ENCODE assay signal across 8 cellular contexts in genomic region chr5:40410231-40410861, GRCh38.
A peak's percentile ranks its signal among the peaks of the same experiment; 100 is the strongest.
DNase-seq lines count a peak whose midpoint lies in the region; ATAC-seq, FAIRE-seq and TF ChIP-seq lines count a peak whose summit lies in the region.

No MANE protein-coding gene starts in this region.

- H3K27ac ChIP-seq in fibroblast of lung (ENCODE audit: insufficient read depth, low read length) (no peak overlapping the region), small intestine (ENCODE audit: low read depth in 1 of 2, low read length in 1 of 2) (peak overlapping the region in 1 of 2 donors; percentile 6)

- CTCF ChIA-PET in activated CD4-positive, alpha-beta memory T cell treated with anti-CD3 and anti-CD28 coated beads, Interleukin-2, amount 10 ng/mL, durations not matched to agents 7 days and 5 days (lab: Charles Lee), result interaction anchor here (0.9 to 4.0 kb wide), 5 partner anchors 27 to 461 kb away, joined by 3 to 22 read pairs (median 5); no protein-coding TSS in a partner anchor

- no peaks in the 10 kb centered on the region for H3K36me3 ChIP-seq in fibroblast of lung (ENCODE audit: control insufficient read depth, insufficient read depth, low read length)
- H3K36me3 ChIP-seq in small intestine (ENCODE audit: control insufficient read depth in 2 of 2, insufficient read depth in 2 of 2, low read length in 2 of 2), result no peaks in the 10 kb centered on the region

- H3K79me2 ChIP-seq in fibroblast of lung (ENCODE audit: control insufficient read depth, insufficient read depth, low read length), result no peaks in the 10 kb centered on the region

- no peaks in the 10 kb centered on the region for H3K27me3 Mint-ChIP-seq in activated CD4-positive, alpha-beta memory T cell treated with anti-CD3 and anti-CD28 coated beads, Interleukin-2, amount 10 ng/mL, durations not matched to agents 7 days and 5 days

- no peaks in the 10 kb centered on the region for H4K20me1 ChIP-seq in fibroblast of lung (ENCODE audit: control insufficient read depth, extremely low read depth, insufficient read depth, low read length)

- H3K27ac Mint-ChIP-seq in activated CD4-positive, alpha-beta memory T cell treated with anti-CD3 and anti-CD28 coated beads, Interleukin-2, amount 10 ng/mL, durations not matched to agents 7 days and 5 days, result peak overlapping the region; percentile 90

- peak; percentile 63 for DNase-seq in activated gamma-delta T cell treated with Interleukin-2 at 50 U/mL for 16 hours
- DNase-seq in activated gamma-delta T cell (lab: John Stamatoyannopoulos, UW), result no peak
- DNase-seq in activated CD4-positive, alpha-beta memory T cell treated with anti-CD3 and anti-CD28 coated beads, Interleukin-2, amount 10 ng/mL, durations not matched to agents 7 days and 5 days, result peak; percentile 76
- DNase-seq in fibroblast of lung (ENCODE audit: low read depth in 2 of 2), result peak; percentile 72 to 85
- DNase-seq in small intestine, result peak; percentile 73
- no peak for DNase-seq in DMS53 treated with DMSO at 0.1 percent for 48 hours (lab: John Stamatoyannopoulos, UW; ENCODE audit: unreplicated experiment)
- DNase-seq in GDM1 (lab: John Stamatoyannopoulos, UW), result no peak

- H3K9me3 ChIP-seq in fibroblast of lung (ENCODE audit: control insufficient read depth, insufficient read depth, low read depth, low read length) (no peaks in the 10 kb centered on the region), small intestine (ENCODE audit: control insufficient read depth, low read depth) (no peaks in the 10 kb centered on the region)

- H3K4me3 ChIP-seq in fibroblast of lung (replicated peaks in 1 of 4; ENCODE audit: control extremely low read depth in 1 of 4, insufficient read depth in 1 of 4, low read depth in 3 of 4, low read length in 4 of 4) (no peak overlapping the region), small intestine (ENCODE audit: low read depth in 1 of 2, low read length in 2 of 2) (no peak overlapping the region)

- H3K4me1 ChIP-seq in fibroblast of lung (ENCODE audit: control insufficient read depth, extremely low read depth, insufficient read depth, low read length), result peaks cover 6% of the 10 kb centered on the region
- peaks cover 0 to 2% of the 10 kb centered on the region in 2 donors for H3K4me1 ChIP-seq in small intestine (ENCODE audit: control insufficient read depth in 2 of 2, insufficient read depth in 1 of 2, low read depth in 1 of 2, low read length in 1 of 2)

- H3K27me3 ChIP-seq in fibroblast of lung (ENCODE audit: control insufficient read depth, insufficient read depth, low read length), result no peaks in the 10 kb centered on the region
- no peaks in the 10 kb centered on the region for H3K27me3 ChIP-seq in small intestine (ENCODE audit: control insufficient read depth in 2 of 2, insufficient read depth in 2 of 2, low read length in 2 of 2)

- peaks cover 55% of the 10 kb centered on the region for H3K4me1 Mint-ChIP-seq in activated CD4-positive, alpha-beta memory T cell treated with anti-CD3 and anti-CD28 coated beads, Interleukin-2, amount 10 ng/mL, durations not matched to agents 7 days and 5 days

- H2AFZ ChIP-seq in fibroblast of lung (ENCODE audit: low read length), result peak overlapping the region; percentile 27

- H3K9ac ChIP-seq in fibroblast of lung (ENCODE audit: insufficient read depth, low read length), result no peak overlapping the region

- POLR2A ChIA-PET in activated CD4-positive, alpha-beta memory T cell treated with anti-CD3 and anti-CD28 coated beads, Interleukin-2, amount 10 ng/mL, durations not matched to agents 7 days and 5 days (lab: Charles Lee), result interaction anchor here (0.6 to 9.8 kb wide), 23 partner anchors 9 to 345 kb away, joined by 3 to 145 read pairs (median 6); partner anchors contain the start of gene PTGER4

- peak overlapping the region; percentile 63 for H3K4me3 Mint-ChIP-seq in activated CD4-positive, alpha-beta memory T cell treated with anti-CD3 and anti-CD28 coated beads, Interleukin-2, amount 10 ng/mL, durations not matched to agents 7 days and 5 days

- no peak for TF ChIP-seq CTCF in fibroblast of lung (conservative IDR thresholded peaks at IDR 0.05 in 1 of 2, IDR thresholded peaks at IDR 0.05 in 1 of 2; ENCODE audit: low read depth in 1 of 2, low read length in 2 of 2)

- FAIRE-seq in small intestine (lab: Jason Lieb, UNC), result no peak

- peaks cover 10% of the 10 kb centered on the region for H3K36me3 Mint-ChIP-seq in activated CD4-positive, alpha-beta memory T cell treated with anti-CD3 and anti-CD28 coated beads, Interleukin-2, amount 10 ng/mL, durations not matched to agents 7 days and 5 days (ENCODE audit: low read depth)

- H3K4me2 ChIP-seq in fibroblast of lung (ENCODE audit: extremely low read depth, insufficient read depth, low read length), result peak overlapping the region; percentile 54

- WGBS in small intestine, 3 donors, result 44 to 73% (median 57%) methylated on average over 9 of the region's 9 CpGs

- H3K9me3 Mint-ChIP-seq in activated CD4-positive, alpha-beta memory T cell treated with anti-CD3 and anti-CD28 coated beads, Interleukin-2, amount 10 ng/mL, durations not matched to agents 7 days and 5 days, result peaks cover 2% of the 10 kb centered on the region

- ATAC-seq in GM18907 (IDR thresholded peaks at IDR 0.05; ENCODE audit: unreplicated experiment), result no peak

Comparison
In these comparisons a context has a peak if more than half of its experiments do, and no peak if none do; other contexts are left out.
1. DNase-seq: peak in activated gamma-delta T cell treated with Interleukin-2 at 50 U/mL for 16 hours (single experiment), activated CD4-positive, alpha-beta memory T cell treated with anti-CD3 and anti-CD28 coated beads, Interleukin-2, amount 10 ng/mL, durations not matched to agents 7 days and 5 days (single experiment), fibroblast of lung (2 of 2) and small intestine (single experiment); none in activated gamma-delta T cell (single experiment), DMS53 treated with DMSO at 0.1 percent for 48 hours (single experiment) and GDM1 (single experiment).